In the genomic region with DNA sequence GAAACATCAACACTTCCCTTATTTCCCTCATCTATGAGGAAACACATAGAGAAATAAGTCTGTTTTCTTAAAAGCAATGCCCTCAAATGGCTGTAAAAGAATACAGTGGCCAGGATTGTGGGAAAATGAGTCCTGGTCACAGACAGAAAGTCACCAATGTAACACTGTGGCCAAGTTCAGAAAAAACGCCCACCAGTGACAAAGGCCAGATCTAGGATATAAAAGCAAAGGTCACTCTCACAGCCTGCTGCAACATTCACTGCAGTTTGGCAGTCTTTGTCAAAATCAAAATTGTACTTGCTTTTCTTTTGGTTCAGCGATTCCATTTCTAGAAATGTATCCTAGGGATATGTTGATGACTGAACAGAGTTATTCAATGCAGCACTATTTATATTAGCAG, we compare ENCODE assay signal across 9 cellular contexts. TPM values are rescaled to one million over a fixed set of nuclear protein-coding genes. Genes with fewer than 3 reads are reported as not detected.
"Had no signal": no experiment of that assay in that cellular context is flagged by ENCODE, and none has a peak within 500 bp of the region (broad histone marks: within the 10 kb centered on the region; RNA-seq: fewer than 3 reads in every experiment).

No MANE protein-coding gene starts in this region.

- DNase-seq: GDM1, GF-D8 had no signal

- FAIRE-seq: G401.6, GM12878, GM12891, GM12892, GM18507, GM19239 had no signal

- H3K4me3 ChIP-seq: GM12878 had no signal

- ATAC-seq: GM12878 had no signal

RNA-seq across cellular contexts. Expression of gene TSSK1B, which starts 30.5 kb away (rescaled TPM):
- total RNA-seq: G401, GM12878 had no signal
- polyA plus RNA-seq: GM12878 had no signal
